Comparison of ENCODE assay signal across 3 cellular contexts in the genomic region with DNA sequence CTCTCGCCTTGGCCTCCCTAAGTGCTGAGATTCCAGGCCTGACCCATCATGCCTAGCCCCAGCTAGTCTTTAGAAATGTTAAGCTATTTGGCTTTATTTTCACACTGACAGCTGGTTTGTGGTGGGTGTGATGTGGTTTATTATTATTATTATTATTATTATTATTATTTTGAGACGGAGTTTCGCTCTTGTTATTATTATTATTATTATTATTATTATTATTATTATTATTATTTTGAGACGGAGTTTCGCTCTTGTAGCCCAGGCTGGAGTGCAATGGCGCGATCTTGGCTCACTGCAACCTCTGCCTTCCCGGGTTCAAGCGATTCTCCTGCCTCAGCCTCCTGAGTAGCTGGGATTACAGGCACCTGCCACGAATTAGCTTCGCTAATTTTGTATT. TPM values are rescaled to one million over a fixed set of nuclear protein-coding genes. Genes with fewer than 3 reads are reported as not detected.
"Had no signal": no experiment of that assay in that cellular context is flagged by ENCODE, and none has a peak within 500 bp of the region (broad histone marks: within the 10 kb centered on the region; RNA-seq: fewer than 3 reads in every experiment).

No MANE protein-coding gene starts in this region.

RNA-seq across cellular contexts. Expression of a gene that starts 1.2 kb away (rescaled TPM):
- total RNA-seq: astrocyte; cardiac septum; T-helper 1 cell treated with Interleukin-12 subunit alpha and Interleukin-12 subunit beta and Interleukin-4 antibody, amounts not matched to agents 30 ng/mL and 1 ng/mL, for 36 hours had no signal
